Comparison of ENCODE assay signal across 18 cellular contexts in the genomic region with DNA sequence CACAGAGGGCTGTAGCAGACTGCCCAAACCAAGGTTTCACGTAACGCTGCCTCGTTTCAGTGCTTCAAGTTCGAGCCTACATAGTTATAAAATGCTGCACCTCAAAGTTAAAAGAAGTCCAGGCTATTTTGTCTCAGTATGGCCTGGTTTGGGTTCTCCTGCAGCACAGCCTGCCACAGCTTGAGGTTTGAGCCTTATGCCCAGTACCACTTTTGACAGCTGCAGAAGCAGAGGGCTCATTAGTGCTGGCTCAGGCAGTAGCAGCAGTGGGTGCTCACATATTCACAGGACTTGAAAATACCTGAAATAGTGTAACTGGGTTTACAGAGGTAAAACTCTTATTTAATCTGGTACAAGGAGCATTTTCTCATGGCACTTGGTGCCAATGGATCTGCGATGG. TPM values are rescaled to one million over a fixed set of nuclear protein-coding genes. Genes with fewer than 3 reads are reported as not detected.
DNase-seq lines count a peak whose midpoint lies in the region; ATAC-seq, FAIRE-seq and TF ChIP-seq lines count a peak whose summit lies in the region.
"Had no signal": no experiment of that assay in that cellular context is flagged by ENCODE, and none has a peak within 500 bp of the region (broad histone marks: within the 10 kb centered on the region; RNA-seq: fewer than 3 reads in every experiment).

No MANE protein-coding gene starts in this region.

- no peaks in the 10 kb centered on the region for H3K9me3 ChIP-seq in esophagus squamous epithelium
- H3K9me3 ChIP-seq: Peyer's patch, vagina had no signal

- 80 to 88% methylated on average over 5 of the region's 5 CpGs for whole genome bisulfite sequencing in esophagus squamous epithelium, 2 donors

- H3K36me3 ChIP-seq in esophagus squamous epithelium: peaks cover 0 to 6% (median 0%) of the 10 kb centered on the region in 3 donors
- H3K36me3 ChIP-seq: vagina had no signal

- peak; percentile 32 for ATAC-seq in GM19438 (IDR thresholded peaks at IDR 0.05; ENCODE audit: low read depth, unreplicated experiment)
- peak; percentile 42 for ATAC-seq in HG02798 (IDR thresholded peaks at IDR 0.05; ENCODE audit: poor library complexity, unreplicated experiment)
- peak; percentile 22 for ATAC-seq in HG03520 (IDR thresholded peaks at IDR 0.05; ENCODE audit: unreplicated experiment)
- ATAC-seq: foreskin keratinocyte had no signal

- no peak for DNase-seq in GM18507 (ENCODE audit: extremely low spot score, insufficient read length, low read depth)
- no peak for DNase-seq in HEK293T (ENCODE audit: extremely low spot score)
- no peak for DNase-seq in NCI-H748 (lab: John Stamatoyannopoulos, UW; ENCODE audit: unreplicated experiment)
- DNase-seq in esophagus squamous epithelium (lab: John Stamatoyannopoulos, UW): no peak
- DNase-seq in T-helper 1 cell: no peak
- DNase-seq: effector CD8-positive, alpha-beta T cell; foreskin keratinocyte; islet precursor cell; T-helper 2 cell had no signal

- no peak for TF ChIP-seq POLR2A in esophagus squamous epithelium (IDR thresholded peaks at IDR 0.05)

- CTCF ChIA-PET in HEK293T (lab: Yijun Ruan, JAX): no interaction called here

- H3K4me3 ChIP-seq in esophagus squamous epithelium: no peak overlapping the region
- H3K4me3 ChIP-seq: Peyer's patch, vagina had no signal

- intact Hi-C loops in esophagus squamous epithelium (cut with DNase I): no loop called here

- no peak for TF ChIP-seq CTCF in esophagus squamous epithelium (IDR thresholded peaks at IDR 0.05)

- H3K27me3 ChIP-seq in esophagus squamous epithelium: no peaks in the 10 kb centered on the region
- H3K27me3 ChIP-seq: foreskin keratinocyte, Peyer's patch, vagina had no signal

- H3K27ac ChIP-seq in esophagus squamous epithelium: no peak overlapping the region
- H3K27ac ChIP-seq: foreskin keratinocyte, Peyer's patch, vagina had no signal

- H3K4me1 ChIP-seq in esophagus squamous epithelium: peaks cover 3 to 16% (median 5%) of the 10 kb centered on the region in 3 donors
- H3K4me1 ChIP-seq: foreskin keratinocyte, Peyer's patch, vagina had no signal

- POLR2A ChIA-PET in HEK293T (lab: Yijun Ruan, JAX): no interaction called here

- peak; percentile 24 for FAIRE-seq in GM18507 (lab: Jason Lieb, UNC)

TF ChIP-seq in HEK293T, 16 proteins besides CTCF, POLR2A, EP300 and RAD21:
- TF ChIP-seq ZNF384 (IDR thresholded peaks at IDR 0.05) (no peak), FOXM1 (IDR thresholded peaks at IDR 0.05; ENCODE audit: borderline replicate concordance) (no peak), CTBP1 (IDR thresholded peaks at IDR 0.05; ENCODE audit: borderline replicate concordance) (no peak), LEF1 (IDR thresholded peaks at IDR 0.05; ENCODE audit: borderline replicate concordance) (no peak), ELF4 (IDR thresholded peaks at IDR 0.05) (no peak), BHLHE40 (IDR thresholded peaks at IDR 0.05; ENCODE audit: borderline replicate concordance) (no peak), HDGF (IDR thresholded peaks at IDR 0.05; ENCODE audit: borderline replicate concordance) (no peak), L3MBTL2 (conservative IDR thresholded peaks at IDR 0.05) (no peak), SUZ12 (IDR thresholded peaks at IDR 0.05) (no peak), SP1 (IDR thresholded peaks at IDR 0.05) (no peak), ARNT (IDR thresholded peaks at IDR 0.05) (no peak), NFRKB (IDR thresholded peaks at IDR 0.05) (no peak), FOXK2 (IDR thresholded peaks at IDR 0.05) (no peak), TARDBP (IDR thresholded peaks at IDR 0.05) (no peak), FOXA1 (IDR thresholded peaks at IDR 0.05) (no peak), PKNOX1 (IDR thresholded peaks at IDR 0.05) (no peak)

RNA-seq across cellular contexts. Expression of gene SPATA46, which starts 15.3 kb away (rescaled TPM):
- total RNA-seq in esophagus squamous epithelium: not detected
- total RNA-seq: activated T-helper 2 cell treated with anti-CD3 and anti-CD28 coated beads, Interferon-gamma antibody, Interleukin-2, Interleukin-4, amounts not matched to agents 10 μg/mL and 5 μg/mL and 100 μg/mL, durations not matched to agents 14 hours and 24 hours and 36 hours; foreskin keratinocyte; H4; HT1080; Peyer's patch; progenitor cell of endocrine pancreas; vagina had no signal

RNA-seq across cellular contexts. Expression of gene C1orf226, which starts 20.2 kb away (rescaled TPM):
- total RNA-seq in esophagus squamous epithelium: 1 to 10 TPM; 1.7 to 5.3 (median 3.6) TPM

RNA-seq across cellular contexts. Expression of gene SH2D1B, which starts 50.6 kb away (rescaled TPM):
- total RNA-seq in esophagus squamous epithelium: 1 to 10 TPM in 1 of 4 donors, under 1 TPM in 3; 0.57 to 2.7 (median 0.78) TPM
- total RNA-seq: foreskin keratinocyte, progenitor cell of endocrine pancreas, vagina had no signal
